ENCODE assay signal across 9 cellular contexts in genomic region chr11:64146036-64146943, GRCh38. TPM values are rescaled to one million over a fixed set of nuclear protein-coding genes. Genes with fewer than 3 reads are reported as not detected.
DNase-seq lines count a peak whose midpoint lies in the region; ATAC-seq and TF ChIP-seq lines count a peak whose summit lies in the region.
"Had no signal": no experiment of that assay in that cellular context is flagged by ENCODE, and none has a peak within 500 bp of the region (broad histone marks: within the 10 kb centered on the region; RNA-seq: fewer than 3 reads in every experiment).

No MANE protein-coding gene starts in this region.

- peaks cover 3% of the 10 kb centered on the region for H3K4me1 Mint-ChIP-seq in activated CD8-positive, alpha-beta memory T cell treated with anti-CD3 and anti-CD28 coated beads, Interleukin-2, amount 10 ng/mL, durations not matched to agents 7 days and 5 days

- H3K9me3 Mint-ChIP-seq in activated CD8-positive, alpha-beta memory T cell treated with anti-CD3 and anti-CD28 coated beads, Interleukin-2, amount 10 ng/mL, durations not matched to agents 7 days and 5 days (ENCODE audit: low read depth): no peaks in the 10 kb centered on the region

- H3K27me3 Mint-ChIP-seq in activated CD8-positive, alpha-beta memory T cell treated with anti-CD3 and anti-CD28 coated beads, Interleukin-2, amount 10 ng/mL, durations not matched to agents 7 days and 5 days: no peaks in the 10 kb centered on the region

- no peaks in the 10 kb centered on the region for H3K4me1 ChIP-seq in neutrophil (ENCODE audit: control insufficient read depth in 1 of 2, insufficient read depth in 1 of 2, low read depth in 1 of 2, low read length in 1 of 2)

- no peak overlapping the region for H3K27ac ChIP-seq in neutrophil

- no peak overlapping the region for H3K27ac Mint-ChIP-seq in activated CD8-positive, alpha-beta memory T cell treated with anti-CD3 and anti-CD28 coated beads, Interleukin-2, amount 10 ng/mL, durations not matched to agents 7 days and 5 days

- ATAC-seq in activated CD8-positive, alpha-beta memory T cell treated with anti-CD3 and anti-CD28 coated beads, Interleukin-2, amount 10 ng/mL, durations not matched to agents 7 days and 5 days: peak; percentile 81
- ATAC-seq in esophagus mucosa (peak; percentile 58), GM19452 (IDR thresholded peaks at IDR 0.05; ENCODE audit: unreplicated experiment) (no peak), HG03460 (IDR thresholded peaks at IDR 0.05; ENCODE audit: unreplicated experiment) (no peak)

- no peaks in the 10 kb centered on the region for H3K9me3 ChIP-seq in neutrophil
- H3K9me3 ChIP-seq: HAP-1 had no signal

- H3K36me3 ChIP-seq in neutrophil: no peaks in the 10 kb centered on the region

- H3K4me3 ChIP-seq in AG10803 (ENCODE audit: low read length) (no peak overlapping the region), neutrophil (ENCODE audit: low read depth in 1 of 2, low read length in 1 of 2) (no peak overlapping the region)
- H3K4me3 ChIP-seq: HAP-1 had no signal

- H3K4me3 Mint-ChIP-seq in activated CD8-positive, alpha-beta memory T cell treated with anti-CD3 and anti-CD28 coated beads, Interleukin-2, amount 10 ng/mL, durations not matched to agents 7 days and 5 days: no peak overlapping the region

- no peaks in the 10 kb centered on the region for H3K36me3 Mint-ChIP-seq in activated CD8-positive, alpha-beta memory T cell treated with anti-CD3 and anti-CD28 coated beads, Interleukin-2, amount 10 ng/mL, durations not matched to agents 7 days and 5 days

- DNase-seq in AG10803 (ENCODE audit: low read depth) (peak; percentile 34), GM19240 (ENCODE audit: insufficient read length, low spot score) (peak; percentile 62), NOMO-1 treated with DMSO at 0.1 percent for 48 hours (lab: John Stamatoyannopoulos, UW; ENCODE audit: unreplicated experiment) (peak; percentile 29)
- DNase-seq in activated CD8-positive, alpha-beta memory T cell treated with anti-CD3 and anti-CD28 coated beads, Interleukin-2, amount 10 ng/mL, durations not matched to agents 7 days and 5 days: peak; percentile 81

- H3K27me3 ChIP-seq in neutrophil: peaks cover 5% of the 10 kb centered on the region

- peak; percentile 75 for TF ChIP-seq CTCF in AG10803 (conservative IDR thresholded peaks at IDR 0.05; ENCODE audit: low read length)
- peak; percentile 69 for TF ChIP-seq CTCF in neutrophil (IDR thresholded peaks at IDR 0.05)

- CTCF ChIA-PET in activated CD8-positive, alpha-beta memory T cell treated with anti-CD3 and anti-CD28 coated beads, Interleukin-2, amount 10 ng/mL, durations not matched to agents 7 days and 5 days (lab: Charles Lee): interaction anchor here (0.7 to 9.0 kb wide), 7 partner anchors 7 to 318 kb away, joined by 3 to 123 read pairs (median 3); no protein-coding TSS in a partner anchor

RNA-seq across cellular contexts. Expression of gene MACROD1, which starts 19.6 kb away (rescaled TPM):
- total RNA-seq in activated CD8-positive, alpha-beta memory T cell treated with anti-CD3 and anti-CD28 coated beads, Interleukin-2, amount 10 ng/mL, durations not matched to agents 7 days and 5 days: 10 to 100 TPM; 10.1 to 12.3 TPM
- 22.9 TPM for total RNA-seq in esophagus mucosa

RNA-seq across cellular contexts. Expression of gene STIP1, which starts 39.7 kb away (rescaled TPM):
- 100 to 1,000 TPM; 303 to 410 TPM for total RNA-seq in activated CD8-positive, alpha-beta memory T cell treated with anti-CD3 and anti-CD28 coated beads, Interleukin-2, amount 10 ng/mL, durations not matched to agents 7 days and 5 days
- 74.2 TPM for total RNA-seq in esophagus mucosa

Comparison
In these comparisons a context has a peak if more than half of its experiments do, and no peak if none do; other contexts are left out.
1. DNase-seq: peak in every context shown above with its lines; median percentile 81 in activated CD8-positive, alpha-beta memory T cell treated with anti-CD3 and anti-CD28 coated beads, Interleukin-2, amount 10 ng/mL, durations not matched to agents 7 days and 5 days; 62 in GM19240; 34 in AG10803; 29 in NOMO-1 treated with DMSO at 0.1 percent for 48 hours.
2. ATAC-seq: peak in activated CD8-positive, alpha-beta memory T cell treated with anti-CD3 and anti-CD28 coated beads, Interleukin-2, amount 10 ng/mL, durations not matched to agents 7 days and 5 days (single experiment) and esophagus mucosa (single experiment); none in GM19452 (single experiment) and HG03460 (single experiment).